15 cellular contexts compared by ENCODE assay signal in genomic region chr14:46147486-46147885, GRCh38.
DNase-seq lines count a peak whose midpoint lies in the region.
"Had no signal": no experiment of that assay in that cellular context is flagged by ENCODE, and none has a peak within 500 bp of the region (broad histone marks: within the 10 kb centered on the region; RNA-seq: fewer than 3 reads in every experiment).

No MANE protein-coding gene starts in this region.

- DNase-seq in COLO829 (ENCODE audit: low spot score) (peak; percentile 12), globus pallidus (ENCODE audit: low spot score) (peak; percentile 7), pons (ENCODE audit: low spot score) (peak; percentile 55), A172 (ENCODE audit: low spot score) (no peak)
- DNase-seq in activated CD8-positive, alpha-beta memory T cell treated with anti-CD3 and anti-CD28 coated beads for 24 hours = no peak
- DNase-seq: ACHN; BE2C; C1 segment of cervical spinal cord; Caco-2; Calu3; CD4-positive, alpha-beta memory T cell; CD4-positive, CD25-positive, alpha-beta regulatory T cell; CD8-positive, alpha-beta memory T cell; DMS79 treated with DMSO at 0.1 percent for 48 hours; GF-D8 had no signal

Comparison
In these comparisons a context has a peak if more than half of its experiments do, and no peak if none do; other contexts are left out.
1. DNase-seq: peak in COLO829 (single experiment), globus pallidus (single experiment) and pons (single experiment); none in A172 (single experiment) and activated CD8-positive, alpha-beta memory T cell treated with anti-CD3 and anti-CD28 coated beads for 24 hours (single experiment).